14 cellular contexts compared by ENCODE assay signal in the genomic region with DNA sequence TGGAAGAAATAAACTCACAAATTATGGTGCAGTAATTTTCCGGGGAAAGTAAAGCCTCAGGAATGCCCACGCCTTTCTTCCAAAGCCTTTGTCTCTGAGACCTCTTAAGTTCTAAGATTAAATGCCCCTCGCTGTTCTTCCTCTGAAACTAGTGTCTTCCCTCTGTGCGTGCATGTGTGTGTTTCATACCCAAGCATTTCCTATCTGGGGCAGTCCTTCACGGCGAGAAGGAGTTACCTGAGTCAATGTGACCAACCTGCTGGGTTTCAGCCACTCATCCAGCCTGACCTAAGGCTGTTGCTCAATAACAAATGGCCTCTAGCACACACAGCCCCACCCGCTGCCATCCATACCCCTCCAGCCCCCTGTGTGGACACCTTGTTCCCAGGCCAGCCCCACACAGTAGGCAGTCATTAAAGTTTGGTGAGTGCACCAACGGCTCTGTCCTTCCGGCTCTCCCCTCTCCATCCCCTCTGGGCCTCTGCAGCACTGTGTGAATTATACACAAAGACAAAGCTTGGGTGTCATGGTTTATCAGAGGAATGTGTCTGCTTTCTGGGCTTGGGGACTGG. TPM values are rescaled to one million over a fixed set of nuclear protein-coding genes. Genes with fewer than 3 reads are reported as not detected.
A peak's percentile ranks its signal among the peaks of the same experiment; 100 is the strongest.
DNase-seq lines count a peak whose midpoint lies in the region; ATAC-seq, FAIRE-seq and TF ChIP-seq lines count a peak whose summit lies in the region.
"Had no signal": no experiment of that assay in that cellular context is flagged by ENCODE, and none has a peak within 500 bp of the region (broad histone marks: within the 10 kb centered on the region; RNA-seq: fewer than 3 reads in every experiment).

No MANE protein-coding gene starts in this region.

- H3K27ac Mint-ChIP-seq in HFFc6 = peak overlapping the region; percentile 89
- H3K27ac Mint-ChIP-seq in brain = peak overlapping the region in 3 of 5 experiments; percentile 90 to 96 (median 91)
- H3K27ac Mint-ChIP-seq: activated CD4-positive, alpha-beta T cell treated with anti-CD3 and anti-CD28 coated beads, Interleukin-2, amount 10 ng/mL, durations not matched to agents 24 days and 14 days had no signal

- peaks cover 55% of the 10 kb centered on the region for H3K4me1 Mint-ChIP-seq in HFFc6 (ENCODE audit: low read depth)
- H3K4me1 Mint-ChIP-seq in brain = peaks cover 79% of the 10 kb centered on the region
- H3K4me1 Mint-ChIP-seq: activated CD4-positive, alpha-beta T cell treated with anti-CD3 and anti-CD28 coated beads, Interleukin-2, amount 10 ng/mL, durations not matched to agents 24 days and 14 days had no signal

- no peaks in the 10 kb centered on the region for H3K36me3 Mint-ChIP-seq in HFFc6 (ENCODE audit: low read depth)
- H3K36me3 Mint-ChIP-seq in brain = peaks cover 4% of the 10 kb centered on the region

- no peak for FAIRE-seq in kidney (lab: Jason Lieb, UNC)
- FAIRE-seq: GM18507, pancreas had no signal

- H3K27me3 ChIP-seq in gastrocnemius medialis = no peaks in the 10 kb centered on the region
- H3K27me3 ChIP-seq: pancreas had no signal

- H3K27ac ChIP-seq in kidney (ENCODE audit: low read depth in 2 of 2, low read length in 2 of 2) = peak overlapping the region; percentile 58 to 62
- peak overlapping the region; percentile 57 to 89 (median 74) for H3K27ac ChIP-seq in gastrocnemius medialis

- H3K4me3 ChIP-seq in kidney (ENCODE audit: low read length in 2 of 2) (no peak overlapping the region), gastrocnemius medialis (no peak overlapping the region)
- H3K4me3 ChIP-seq: pancreas had no signal

- TF ChIP-seq CTCF in HFFc6 (IDR thresholded peaks at IDR 0.05) (no peak), brain (conservative IDR thresholded peaks at IDR 0.05) (no peak), kidney (IDR thresholded peaks at IDR 0.05; ENCODE audit: borderline replicate concordance, extremely low read depth, insufficient read depth) (no peak), gastrocnemius medialis (IDR thresholded peaks at IDR 0.05 in 4 of 5, conservative IDR thresholded peaks at IDR 0.05 in 1 of 5) (no peak)

- no peaks in the 10 kb centered on the region; the same call in none of the 2 replicates for H3K27me3 Mint-ChIP-seq in HFFc6 (ENCODE audit: insufficient read depth)
- H3K27me3 Mint-ChIP-seq in brain = peaks cover 3% of the 10 kb centered on the region
- H3K27me3 Mint-ChIP-seq: activated CD4-positive, alpha-beta T cell treated with anti-CD3 and anti-CD28 coated beads, Interleukin-2, amount 10 ng/mL, durations not matched to agents 24 days and 14 days had no signal

- H3K4me1 ChIP-seq in kidney (ENCODE audit: control insufficient read depth in 1 of 2, insufficient read depth in 1 of 2, low read depth in 1 of 2, low read length in 2 of 2) (peaks cover 8 to 18% of the 10 kb centered on the region in 2 donors), gastrocnemius medialis (peaks cover 79 to 82% of the 10 kb centered on the region in 2 donors)

- DNase-seq in HFFc6 (no peak), kidney (peak; percentile 65), gastrocnemius medialis (peak in 1 of 2 donors; percentile 42)
- DNase-seq: activated CD4-positive, alpha-beta T cell treated with anti-CD3 and anti-CD28 coated beads, Interleukin-2, amount 10 ng/mL, durations not matched to agents 24 days and 14 days; NCI-H1694; pancreas; PC-3; stimulated activated CD8-positive, alpha-beta memory T cell treated with anti-CD3 and anti-CD28 coated beads, Interleukin-4, amount 100 ng/mL, for 48 hours had no signal

- ATAC-seq in gastrocnemius medialis = no peak
- no peak for ATAC-seq in HG03039 (IDR thresholded peaks at IDR 0.05; ENCODE audit: unreplicated experiment)
- no peak for ATAC-seq in HG02763 (IDR thresholded peaks at IDR 0.05; ENCODE audit: unreplicated experiment)
- ATAC-seq in GM21390 (IDR thresholded peaks at IDR 0.05; ENCODE audit: unreplicated experiment) = no peak
- no peak for ATAC-seq in GM21528 (IDR thresholded peaks at IDR 0.05; ENCODE audit: low FRiP score, unreplicated experiment)
- ATAC-seq: PC-3 had no signal

- H3K36me3 ChIP-seq in kidney (ENCODE audit: control insufficient read depth in 1 of 2, insufficient read depth in 2 of 2, low read length in 2 of 2) (no peaks in the 10 kb centered on the region), gastrocnemius medialis (no peaks in the 10 kb centered on the region)
- H3K36me3 ChIP-seq: pancreas had no signal

- in situ Hi-C loops in gastrocnemius medialis (cut with MboI; ENCODE audit: low sequenced_read_pairs in 4 of 4) = no loop called here

- intact Hi-C loops in kidney (cut with DNase I) = no loop called here
- intact Hi-C loops in gastrocnemius medialis (cut with DNase I; ENCODE audit: low total_unique reads) = no loop called here

- H3K9me3 ChIP-seq in kidney (ENCODE audit: control insufficient read depth in 1 of 2, low read length in 2 of 2) (no peaks in the 10 kb centered on the region), gastrocnemius medialis (no peaks in the 10 kb centered on the region)
- H3K9me3 ChIP-seq: pancreas had no signal

- H3K4me3 Mint-ChIP-seq in HFFc6 (peak overlapping the region; percentile 55), brain (no peak overlapping the region)
- H3K4me3 Mint-ChIP-seq: activated CD4-positive, alpha-beta T cell treated with anti-CD3 and anti-CD28 coated beads, Interleukin-2, amount 10 ng/mL, durations not matched to agents 24 days and 14 days had no signal

- no peak for TF ChIP-seq POLR2A in gastrocnemius medialis (IDR thresholded peaks at IDR 0.05)

- peak overlapping the region in 1 of 2 donors; percentile 36 for H3K9ac ChIP-seq in kidney (ENCODE audit: low read length in 2 of 2)

- H3K9me3 Mint-ChIP-seq in HFFc6 (no peaks in the 10 kb centered on the region), brain (no peaks in the 10 kb centered on the region)
- H3K9me3 Mint-ChIP-seq: activated CD4-positive, alpha-beta T cell treated with anti-CD3 and anti-CD28 coated beads, Interleukin-2, amount 10 ng/mL, durations not matched to agents 24 days and 14 days had no signal

RNA-seq across cellular contexts. Expression of a gene that starts 53.8 kb away (rescaled TPM):
- total RNA-seq in HFFc6 (2021; fragmentation: NEBNext Ultra II Directional; extraction: Animal tissue kit (Norgen Biotek cat#: 25700)) = 100 to 1,000 TPM in 5 of 6 experiments, 10 to 100 TPM in 1; 90.1 to 128 (median 116) TPM
- polyA plus RNA-seq in brain (ENCODE audit: insufficient read depth, low read depth, low replicate concordance) = 13.7 TPM
- 149 TPM for total RNA-seq in kidney
- 20.6 TPM for polyA plus RNA-seq in kidney (ENCODE audit: insufficient read depth, low read depth, low replicate concordance)
- total RNA-seq in gastrocnemius medialis = 100 to 1,000 TPM; 193 to 214 (median 210) TPM
